ENCODE assay signal across 27 cellular contexts in genomic region chr12:14422516-14423230, GRCh38. TPM values are rescaled to one million over a fixed set of nuclear protein-coding genes. Genes with fewer than 3 reads are reported as not detected.
DNase-seq lines count a peak whose midpoint lies in the region; ATAC-seq, FAIRE-seq and TF ChIP-seq lines count a peak whose summit lies in the region.
"Had no signal": no experiment of that assay in that cellular context is flagged by ENCODE, and none has a peak within 500 bp of the region (broad histone marks: within the 10 kb centered on the region; RNA-seq: fewer than 3 reads in every experiment).

No MANE protein-coding gene starts in this region.

- peaks cover 69% of the 10 kb centered on the region for H3K4me1 Mint-ChIP-seq in CD4-positive, alpha-beta T cell (ENCODE audit: low read depth)
- H3K4me1 Mint-ChIP-seq in naive thymus-derived CD4-positive, alpha-beta T cell: peaks cover 42 to 88% (median 77%) of the 10 kb centered on the region in 7 donors

- peaks cover 6 to 28% (median 17%) of the 10 kb centered on the region in 3 experiments for H3K36me3 ChIP-seq in naive thymus-derived CD4-positive, alpha-beta T cell (ENCODE audit: control insufficient read depth in 2 of 3, insufficient read depth in 3 of 3, low read length in 3 of 3)

- H3K27ac ChIP-seq in CD4-positive, alpha-beta T cell (ENCODE audit: low read depth, low read length): no peak overlapping the region
- H3K27ac ChIP-seq in naive thymus-derived CD4-positive, alpha-beta T cell (ENCODE audit: low read depth, low read length): no peak overlapping the region
- H3K27ac ChIP-seq: dorsolateral prefrontal cortex, skin epidermis had no signal

- no peak for TF ChIP-seq CTCF in CD4-positive, alpha-beta T cell (IDR thresholded peaks at IDR 0.05)

- no peak overlapping the region for H3K4me3 ChIP-seq in naive thymus-derived CD4-positive, alpha-beta T cell (ENCODE audit: low read length)
- H3K4me3 ChIP-seq: dorsolateral prefrontal cortex, lung, skin epidermis had no signal

- intact Hi-C loops in CD4-positive, alpha-beta T cell (cut with DNase I, micrococcal nuclease): loop anchor here in 1 of 2 experiments (5.0 to 10.0 kb wide), 3 partner anchors 170 to 295 kb away; no protein-coding TSS in a partner anchor
- intact Hi-C loops in naive thymus-derived CD4-positive, alpha-beta T cell (cut with micrococcal nuclease): loop anchor here in 1 of 2 donors (2.0 kb wide), 1 partner anchor 28 kb away; no protein-coding TSS in a partner anchor

- H3K9me3 Mint-ChIP-seq in CD4-positive, alpha-beta T cell: no peaks in the 10 kb centered on the region
- H3K9me3 Mint-ChIP-seq in naive thymus-derived CD4-positive, alpha-beta T cell: peaks cover 0 to 40% (median 7%) of the 10 kb centered on the region in 11 donors

- TF ChIP-seq POLR2A in GM12892 (IDR thresholded peaks at IDR 0.05; ENCODE audit: low read depth, low read length): no peak

- no peaks in the 10 kb centered on the region for H3K27me3 Mint-ChIP-seq in CD4-positive, alpha-beta T cell
- H3K27me3 Mint-ChIP-seq in naive thymus-derived CD4-positive, alpha-beta T cell: no peaks in the 10 kb centered on the region
- H3K27me3 Mint-ChIP-seq: stimulated activated memory B cell treated with anti-CD40 and anti-IgM and Interleukin-4, amounts not matched to agents 10 μg/mL and 1 μg/mL and 100 μg/mL, for 72 hours had no signal

- H3K27ac Mint-ChIP-seq in CD4-positive, alpha-beta T cell: peak overlapping the region; percentile 3
- peak overlapping the region in 4 of 9 donors; percentile 14 to 59 (median 19) for H3K27ac Mint-ChIP-seq in naive thymus-derived CD4-positive, alpha-beta T cell

- no peak for DNase-seq in CD4-positive, alpha-beta T cell
- DNase-seq in GM12892 (ENCODE audit: insufficient read length) (no peak), dermis blood vessel endothelial cell (peak; percentile 34), islet precursor cell (no peak), T1000 (lab: John Stamatoyannopoulos, UW) (no peak)
- DNase-seq in naive thymus-derived CD4-positive, alpha-beta T cell: no peak
- DNase-seq: activated gamma-delta T cell; amygdala; caudate nucleus; dorsolateral prefrontal cortex; erythroblast; hippocampal formation; KBM-7; MM.1S; NCI-H1436 treated with DMSO at 0.1 percent for 48 hours; NCI-H2227 treated with DMSO at 0.1 percent for 48 hours; NCI-H774; nucleus accumbens; OCI-M1; stimulated activated CD4-positive, alpha-beta T cell treated with anti-CD3 and anti-CD28 coated beads, Interleukin-1b, Interleukin-23, amount 100 ng/mL, for 48 hours had no signal

- peaks cover 8% of the 10 kb centered on the region for H3K9me3 ChIP-seq in CD4-positive, alpha-beta T cell (ENCODE audit: control insufficient read depth, low read length)
- H3K9me3 ChIP-seq in naive thymus-derived CD4-positive, alpha-beta T cell (ENCODE audit: control insufficient read depth in 2 of 3, low read length in 3 of 3): peaks cover 0 to 6% (median 6%) of the 10 kb centered on the region in 3 experiments

- ATAC-seq in CD4-positive, alpha-beta T cell (ENCODE audit: poor library complexity): no peak
- no peak for ATAC-seq in naive thymus-derived CD4-positive, alpha-beta T cell
- ATAC-seq in HG03565 (IDR thresholded peaks at IDR 0.05; ENCODE audit: unreplicated experiment): no peak
- ATAC-seq: HCT116; Right ventricle myocardium inferior; stimulated activated memory B cell treated with anti-CD40 and anti-IgM and Interleukin-4, amounts not matched to agents 10 μg/mL and 1 μg/mL and 100 μg/mL, for 72 hours had no signal

- H3K4me1 ChIP-seq in naive thymus-derived CD4-positive, alpha-beta T cell (ENCODE audit: control insufficient read depth in 2 of 2, insufficient read depth in 2 of 2, low read length in 2 of 2): peaks cover 26 to 39% of the 10 kb centered on the region in 2 donors

- H3K27me3 ChIP-seq in CD4-positive, alpha-beta T cell (ENCODE audit: control insufficient read depth, insufficient read depth, low read length): no peaks in the 10 kb centered on the region
- no peaks in the 10 kb centered on the region for H3K27me3 ChIP-seq in naive thymus-derived CD4-positive, alpha-beta T cell (ENCODE audit: control insufficient read depth in 2 of 2, insufficient read depth in 2 of 2, low read length in 2 of 2)
- H3K27me3 ChIP-seq: dorsolateral prefrontal cortex had no signal

- FAIRE-seq in GM12892 (lab: Jason Lieb, UNC): peak; percentile 33
- FAIRE-seq: frontal cortex had no signal

- CTCF ChIA-PET in CD4-positive, alpha-beta T cell (lab: Charles Lee): no interaction called here
- CTCF ChIA-PET in naive thymus-derived CD4-positive, alpha-beta T cell (lab: Charles Lee): interaction anchor here (0.7 to 1.3 kb wide), 3 partner anchors 20 to 185 kb away, joined by 3 to 8 read pairs (median 3); no protein-coding TSS in a partner anchor

- H3K4me3 Mint-ChIP-seq in CD4-positive, alpha-beta T cell: no peak overlapping the region
- peak overlapping the region in 6 of 10 donors; percentile 1 to 58 (median 38) for H3K4me3 Mint-ChIP-seq in naive thymus-derived CD4-positive, alpha-beta T cell
- H3K4me3 Mint-ChIP-seq: stimulated activated memory B cell treated with anti-CD40 and anti-IgM and Interleukin-4, amounts not matched to agents 10 μg/mL and 1 μg/mL and 100 μg/mL, for 72 hours had no signal

- POLR2A ChIA-PET in CD4-positive, alpha-beta T cell (lab: Charles Lee): interaction anchor here (0.6 to 1.1 kb wide), 4 partner anchors 57 to 348 kb away, joined by 3 read pairs; a partner anchor contains a TSS
- POLR2A ChIA-PET in naive thymus-derived CD4-positive, alpha-beta T cell (lab: Charles Lee): interaction anchor here (0.7 to 1.5 kb wide), 2 partner anchors 9 to 57 kb away, joined by 3 to 6 read pairs; partner anchors contain the start of gene ATF7IP

- H3K36me3 Mint-ChIP-seq in CD4-positive, alpha-beta T cell (ENCODE audit: low read depth): peaks cover 78% of the 10 kb centered on the region
- peaks cover 10 to 70% (median 69%) of the 10 kb centered on the region in 5 donors for H3K36me3 Mint-ChIP-seq in naive thymus-derived CD4-positive, alpha-beta T cell

RNA-seq across cellular contexts. Expression of gene ATF7IP, which starts 57.2 kb away (rescaled TPM):
- 100 to 1,000 TPM; 134 to 143 TPM for total RNA-seq in CD4-positive, alpha-beta T cell
- 12.0 TPM for polyA plus RNA-seq in GM12892 (2012; ENCODE audit: missing spikeins)
- total RNA-seq in dermis blood vessel endothelial cell: 32.3 and 36.8 TPM in 2 replicates
- 100 to 1,000 TPM; 113 to 181 (median 144) TPM for total RNA-seq in naive thymus-derived CD4-positive, alpha-beta T cell
- polyA plus RNA-seq in naive thymus-derived CD4-positive, alpha-beta T cell: 100 to 1,000 TPM in 1 of 2 donors, 10 to 100 TPM in 1; 92.7 to 124 TPM
